In the genomic region with DNA sequence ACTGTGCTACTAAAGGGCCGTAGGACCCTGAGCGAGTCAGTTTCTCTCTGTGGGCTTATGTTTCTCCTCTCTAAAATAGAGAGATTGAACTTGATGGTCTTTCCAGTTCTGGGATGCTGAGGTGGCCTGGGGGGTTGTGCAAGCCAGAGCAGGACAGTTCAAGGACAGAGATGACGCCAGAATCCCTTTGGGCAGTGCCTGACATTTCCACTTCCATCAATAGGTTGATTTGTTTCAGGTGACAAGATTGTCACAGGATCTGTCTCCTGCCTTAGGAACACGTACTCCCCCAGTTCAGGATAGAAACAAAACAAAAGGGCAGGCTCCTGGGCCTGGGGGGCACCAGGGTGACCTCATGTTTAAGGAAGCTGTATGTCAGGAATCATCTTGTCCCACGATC, we compare ENCODE assay signal across 19 cellular contexts.
"Had no signal": no experiment of that assay in that cellular context is flagged by ENCODE, and none has a peak within 500 bp of the region (broad histone marks: within the 10 kb centered on the region; RNA-seq: fewer than 3 reads in every experiment).

No MANE protein-coding gene starts in this region.

- H3K36me3 Mint-ChIP-seq: immature natural killer cell, mesothelial cell of epicardium, natural killer cell had no signal

- H3K9me3 ChIP-seq: tibial artery, upper lobe of right lung, vagina had no signal

- H3K36me3 ChIP-seq: tibial artery, upper lobe of right lung, vagina had no signal

- DNase-seq: endodermal cell; erythroblast; foreskin keratinocyte; immature natural killer cell; kidney; left cardiac atrium; mammary epithelial cell; natural killer cell; posterior cingulate gyrus; small intestine; stimulated activated CD4-positive, alpha-beta T cell treated with anti-CD3 and anti-CD28 coated beads, Interleukin-12 subunit alpha, Interleukin-12 subunit beta, amount 100 ng/mL, for 4 hours; stimulated activated naive CD8-positive, alpha-beta T cell treated with anti-CD3 and anti-CD28 coated beads, Interleukin-15, Interleukin-2, amounts not matched to agents 100 U/mL and 50 U/mL, for 24 hours; tibial artery; upper lobe of right lung had no signal

- H3K4me1 ChIP-seq: upper lobe of right lung, vagina had no signal

- H3K4me3 ChIP-seq: tibial artery, upper lobe of right lung, vagina had no signal

- H3K4me1 Mint-ChIP-seq: immature natural killer cell, natural killer cell, neural crest cell had no signal

- H3K27me3 ChIP-seq: foreskin keratinocyte, tibial artery, upper lobe of right lung, vagina had no signal

- H3K27ac ChIP-seq: foreskin keratinocyte, tibial artery, upper lobe of right lung, vagina had no signal

- ATAC-seq: foreskin keratinocyte; left cardiac atrium; natural killer cell; stimulated activated naive CD8-positive, alpha-beta T cell treated with anti-CD3 and anti-CD28 coated beads, Interleukin-15, Interleukin-2, amounts not matched to agents 100 U/mL and 50 U/mL, for 24 hours; upper lobe of right lung had no signal

- H3K27ac Mint-ChIP-seq: dendritic cell treated with granulocyte-macrophage colony-stimulating factor and Interleukin-4, amounts not matched to agents 40 ng/mL and 50 ng/mL, for 4 days; endodermal cell; immature natural killer cell; mesothelial cell of epicardium; natural killer cell had no signal

- H3K27me3 Mint-ChIP-seq: dendritic cell treated with granulocyte-macrophage colony-stimulating factor and Interleukin-4, amounts not matched to agents 40 ng/mL and 50 ng/mL, for 4 days had no signal

- H3K9me3 Mint-ChIP-seq: dendritic cell treated with granulocyte-macrophage colony-stimulating factor and Interleukin-4, amounts not matched to agents 40 ng/mL and 50 ng/mL, for 4 days; endodermal cell; immature natural killer cell; mesothelial cell of epicardium; natural killer cell; neural crest cell had no signal

- FAIRE-seq: endothelial cell of umbilical vein, kidney, small intestine had no signal

- H3K4me3 Mint-ChIP-seq: dendritic cell treated with granulocyte-macrophage colony-stimulating factor and Interleukin-4, amounts not matched to agents 40 ng/mL and 50 ng/mL, for 4 days; endodermal cell; immature natural killer cell; mesothelial cell of epicardium; natural killer cell; neural crest cell had no signal
